In the genomic region with DNA sequence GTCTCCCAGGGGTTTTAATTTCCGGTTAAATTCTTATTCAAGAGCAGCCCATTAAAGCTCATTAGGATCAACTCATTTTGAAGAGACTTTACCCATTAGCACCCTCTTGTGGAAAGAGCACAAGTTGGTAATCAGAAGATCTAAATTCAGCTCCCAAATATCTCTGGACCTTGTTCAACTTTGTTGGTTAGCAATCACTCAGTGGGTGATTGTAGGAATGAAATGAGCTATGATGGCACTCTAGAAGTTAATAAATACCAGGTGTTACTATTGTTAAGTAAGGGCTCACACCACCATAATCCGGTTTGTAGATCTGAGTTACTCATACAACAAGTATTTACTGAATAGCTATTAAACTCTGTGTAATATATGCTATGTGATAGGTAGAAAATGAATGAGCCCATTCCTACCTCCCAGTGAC, we compare ENCODE assay signal across 1 cellular context.
TF ChIP-seq lines count a peak whose summit lies in the region.

No MANE protein-coding gene starts in this region.

TF ChIP-seq in H1, 55 proteins besides CTCF, POLR2A, EP300 and RAD21:
- TF ChIP-seq EGR1 (IDR thresholded peaks at IDR 0.05; ENCODE audit: borderline replicate concordance, low read depth, low read length) (no peak), CHD1 (IDR thresholded peaks at IDR 0.05; ENCODE audit: low read depth, low read length) (no peak), CTBP2 (IDR thresholded peaks at IDR 0.05; ENCODE audit: borderline replicate concordance, insufficient read depth, insufficient read length, low read length) (no peak), KDM4A (IDR thresholded peaks at IDR 0.05; ENCODE audit: low read depth, low read length, severe bottlenecking) (no peak), ZNF274 (IDR thresholded peaks at IDR 0.05; ENCODE audit: borderline replicate concordance, extremely low read depth, low read length) (no peak)
